In genomic region chr3:38843898-38844297, GRCh38 we compare ENCODE assay signal across 9 cellular contexts. TPM values are rescaled to one million over a fixed set of nuclear protein-coding genes. Genes with fewer than 3 reads are reported as not detected.
DNase-seq lines count a peak whose midpoint lies in the region; ATAC-seq and TF ChIP-seq lines count a peak whose summit lies in the region.
"Had no signal": no experiment of that assay in that cellular context is flagged by ENCODE, and none has a peak within 500 bp of the region (broad histone marks: within the 10 kb centered on the region; RNA-seq: fewer than 3 reads in every experiment).

No MANE protein-coding gene starts in this region.

- H3K4me1 ChIP-seq in transverse colon, result no peaks in the 10 kb centered on the region

- CTCF ChIA-PET in T-cell (lab: Charles Lee), result no interaction called here

- H3K4me3 Mint-ChIP-seq in brain, result no peak overlapping the region
- no peak overlapping the region for H3K4me3 Mint-ChIP-seq in T-cell

- H3K4me1 Mint-ChIP-seq in brain (no peaks in the 10 kb centered on the region), T-cell (no peaks in the 10 kb centered on the region)
- H3K4me1 Mint-ChIP-seq: IgD-negative memory B cell had no signal

- peak; percentile 76 for DNase-seq in EH (ENCODE audit: low read depth)
- peak; percentile 55 for DNase-seq in M059J (ENCODE audit: low read depth)
- peak; percentile 77 to 84 for DNase-seq in lung microvascular endothelial cell (ENCODE audit: low read depth in 2 of 2)
- DNase-seq in transverse colon, result no peak
- DNase-seq in germinal center (ENCODE audit: low spot score), result no peak
- DNase-seq in T-cell, result no peak

- in situ Hi-C loops in transverse colon (cut with MboI; ENCODE audit: low pct_ligation_motif_present in 1 of 4, low pct_unique_long_range_greater_than_20kb in 1 of 4, low sequenced_read_pairs in 3 of 4), result no loop called here

- H3K36me3 ChIP-seq in transverse colon, result no peaks in the 10 kb centered on the region

- H3K27ac ChIP-seq in transverse colon, result no peak overlapping the region

- no peaks in the 10 kb centered on the region for H3K36me3 Mint-ChIP-seq in brain
- no peaks in the 10 kb centered on the region for H3K36me3 Mint-ChIP-seq in T-cell
- H3K36me3 Mint-ChIP-seq: IgD-negative memory B cell had no signal

- intact Hi-C loops in transverse colon (cut with DNase I; ENCODE audit: low total_unique reads), result no loop called here

- H3K9me3 Mint-ChIP-seq in brain (no peaks in the 10 kb centered on the region), T-cell (peaks cover 0 to 3% (median 0%) of the 10 kb centered on the region in 3 donors)

- TF ChIP-seq EP300 in transverse colon (IDR thresholded peaks at IDR 0.05; ENCODE audit: low read depth), result no peak

- POLR2A ChIA-PET in T-cell (lab: Charles Lee), result no interaction called here

- H3K27me3 Mint-ChIP-seq in brain (peaks cover 8% of the 10 kb centered on the region), T-cell (peaks cover 30 to 38% of the 10 kb centered on the region in 2 donors)

- TF ChIP-seq CTCF in brain (conservative IDR thresholded peaks at IDR 0.05), result peak; percentile 56
- TF ChIP-seq CTCF in transverse colon (IDR thresholded peaks at IDR 0.05), result no peak

- no peaks in the 10 kb centered on the region for H3K9me3 ChIP-seq in transverse colon

- peaks cover 3% of the 10 kb centered on the region for H3K27me3 ChIP-seq in transverse colon

- TF ChIP-seq POLR2A in transverse colon (IDR thresholded peaks at IDR 0.05), result no peak

- H3K27ac Mint-ChIP-seq in brain (no peak overlapping the region), T-cell (no peak overlapping the region)
- H3K27ac Mint-ChIP-seq: IgD-negative memory B cell had no signal

- WGBS in transverse colon (ENCODE audit: low coverage in 1 of 2), 2 donors, result 45% methylated on average over 2 of the region's 2 CpGs; no CpG with 5 or more reads in 1 of the 2 donors

- ATAC-seq in T-cell (replicated peaks in 1 of 4), result no peak
- ATAC-seq in GM21786 (IDR thresholded peaks at IDR 0.05; ENCODE audit: unreplicated experiment), result no peak

- H3K4me3 ChIP-seq in transverse colon, result no peak overlapping the region

RNA-seq across cellular contexts. Expression of gene SCN10A, which starts 27.9 kb away (rescaled TPM):
- total RNA-seq in M059J (2014; rRNA removed; shearing (Covaris generic)), result not detected in 2 replicates
- not detected for polyA plus RNA-seq in brain (ENCODE audit: insufficient read depth, low read depth, low replicate concordance)
- total RNA-seq in lung microvascular endothelial cell, result under 0.01 TPM in 1 of 2 replicates, not detected in the other
- total RNA-seq in transverse colon, result not detected
- not detected for total RNA-seq in T-cell
- polyA plus RNA-seq: IgD-negative memory B cell had no signal

Comparison
In these comparisons a context has a peak if more than half of its experiments do, and no peak if none do; other contexts are left out.
1. DNase-seq: peak in EH (single experiment), M059J (single experiment) and lung microvascular endothelial cell (2 of 2); none in transverse colon (single experiment), germinal center (single experiment) and T-cell (0 of 34).
2. CTCF ChIP-seq: peak in brain (2 of 2); none in transverse colon (0 of 5).